11 cellular contexts compared by ENCODE assay signal in genomic region chr2:217922101-217923006, GRCh38.
DNase-seq lines count a peak whose midpoint lies in the region; ATAC-seq and TF ChIP-seq lines count a peak whose summit lies in the region.
"Had no signal": no experiment of that assay in that cellular context is flagged by ENCODE, and none has a peak within 500 bp of the region (broad histone marks: within the 10 kb centered on the region; RNA-seq: fewer than 3 reads in every experiment).

No MANE protein-coding gene starts in this region.

- H3K9ac ChIP-seq in skeletal muscle satellite cell (ENCODE audit: low read depth, low read length), result peak overlapping the region; percentile 45

- H3K27me3 Mint-ChIP-seq in naive thymus-derived CD8-positive, alpha-beta T cell, result peaks cover 0 to 1% (median 0%) of the 10 kb centered on the region in 5 donors

- intact Hi-C loops in left colon (cut with DNase I, micrococcal nuclease), result no loop called here

- H3K36me3 ChIP-seq in BE2C (peaks cover 11% of the 10 kb centered on the region), skeletal muscle satellite cell (ENCODE audit: insufficient read depth, low read length) (peaks cover 13% of the 10 kb centered on the region)
- H3K36me3 ChIP-seq: MG63 had no signal

- H3K27me3 ChIP-seq in BE2C, result no peaks in the 10 kb centered on the region
- H3K27me3 ChIP-seq in skeletal muscle satellite cell (ENCODE audit: control insufficient read depth, insufficient read depth, low read length), result no peaks in the 10 kb centered on the region
- H3K27me3 ChIP-seq: MG63 had no signal

- TF ChIP-seq CTCF in BE2C (IDR thresholded peaks at IDR 0.05; ENCODE audit: low read depth, low read length), result no peak

- H3K36me3 Mint-ChIP-seq in naive thymus-derived CD8-positive, alpha-beta T cell, result no peaks in the 10 kb centered on the region
- H3K36me3 Mint-ChIP-seq: CD8-positive, alpha-beta memory T cell had no signal

- no peak overlapping the region for H3K4me3 Mint-ChIP-seq in naive thymus-derived CD8-positive, alpha-beta T cell
- H3K4me3 Mint-ChIP-seq: CD8-positive, alpha-beta memory T cell had no signal

- H3K4me1 ChIP-seq in BE2C (peaks cover 49% of the 10 kb centered on the region), skeletal muscle satellite cell (ENCODE audit: control insufficient read depth, insufficient read depth, low read length) (peaks cover 52% of the 10 kb centered on the region)

- H3K4me3 ChIP-seq in BE2C (ENCODE audit: low read depth, low read length), result no peak overlapping the region
- H3K4me3 ChIP-seq in skeletal muscle satellite cell (ENCODE audit: low read length), result no peak overlapping the region
- H3K4me3 ChIP-seq: MG63 had no signal

- peak overlapping the region; percentile 35 for H3K4me2 ChIP-seq in skeletal muscle satellite cell (ENCODE audit: low read length)

- H3K9me3 Mint-ChIP-seq in naive thymus-derived CD8-positive, alpha-beta T cell, result no peaks in the 10 kb centered on the region
- H3K9me3 Mint-ChIP-seq: CD8-positive, alpha-beta memory T cell had no signal

- H3K4me1 Mint-ChIP-seq in naive thymus-derived CD8-positive, alpha-beta T cell, result no peaks in the 10 kb centered on the region
- H3K4me1 Mint-ChIP-seq: CD8-positive, alpha-beta memory T cell had no signal

- H3K27ac ChIP-seq in caudate nucleus (ENCODE audit: low read depth, low read length), result peak overlapping the region; percentile 86

- DNase-seq in BE2C (peak; percentile 40), caudate nucleus (lab: John Stamatoyannopoulos, UW) (peak in 5 of 61 donors; percentile 15 to 44 (median 27)), left colon (no peak), SHP77 (lab: John Stamatoyannopoulos, UW) (no peak), T-helper 9 cell (no peak)
- DNase-seq in naive thymus-derived CD8-positive, alpha-beta T cell, result no peak
- DNase-seq: CD8-positive, alpha-beta memory T cell; MG63; occipital lobe had no signal

- POLR2A ChIA-PET in naive thymus-derived CD8-positive, alpha-beta T cell (lab: Charles Lee), result no interaction called here

- no peak overlapping the region for H3K27ac Mint-ChIP-seq in naive thymus-derived CD8-positive, alpha-beta T cell
- H3K27ac Mint-ChIP-seq: CD8-positive, alpha-beta memory T cell had no signal

- no peaks in the 10 kb centered on the region for H3K9me3 ChIP-seq in BE2C
- H3K9me3 ChIP-seq in skeletal muscle satellite cell (replicated peaks; ENCODE audit: low read length), result no peaks in the 10 kb centered on the region
- H3K9me3 ChIP-seq: MG63 had no signal

- ATAC-seq in left colon (peak; percentile 11), HG03565 (IDR thresholded peaks at IDR 0.05; ENCODE audit: unreplicated experiment) (no peak)
- ATAC-seq in naive thymus-derived CD8-positive, alpha-beta T cell, result no peak
